8 cellular contexts compared by ENCODE assay signal in genomic region chr12:52884526-52885293, GRCh38. TPM values are rescaled to one million over a fixed set of nuclear protein-coding genes. Genes with fewer than 3 reads are reported as not detected.
A peak's percentile ranks its signal among the peaks of the same experiment; 100 is the strongest.
DNase-seq lines count a peak whose midpoint lies in the region; ATAC-seq and TF ChIP-seq lines count a peak whose summit lies in the region.

No MANE protein-coding gene starts in this region.

- H2BK20ac ChIP-seq in IMR-90 (ENCODE audit: low read depth, low read length): peak overlapping the region; percentile 5; the same call in 1 of the 2 replicates

- no peaks in the 10 kb centered on the region for H3K9me3 Mint-ChIP-seq in type B pancreatic cell

- H3K36me3 ChIP-seq in IMR-90 (ENCODE audit: control insufficient read depth, insufficient read depth, low read length) (no peaks in the 10 kb centered on the region), ovary (no peaks in the 10 kb centered on the region)

- peak; percentile 97 for TF ChIP-seq CTCF in IMR-90 (conservative IDR thresholded peaks at IDR 0.05; ENCODE audit: low read depth, low read length)
- TF ChIP-seq CTCF in fibroblast of the aortic adventitia (IDR thresholded peaks at IDR 0.05; ENCODE audit: insufficient read depth, low read length): peak; percentile 80
- peak; percentile 46 to 84 (median 79) for TF ChIP-seq CTCF in ovary (IDR thresholded peaks at IDR 0.05)
- peak; percentile 99 for TF ChIP-seq CTCF in type B pancreatic cell (conservative IDR thresholded peaks at IDR 0.05)

- no peak overlapping the region for H3K4me2 ChIP-seq in IMR-90 (ENCODE audit: low read depth, low read length)

- H3K27ac ChIP-seq in IMR-90 (ENCODE audit: insufficient read depth, low read length) (no peak overlapping the region), ovary (no peak overlapping the region)

- no peaks in the 10 kb centered on the region for H3K9me3 ChIP-seq in IMR-90 (ENCODE audit: control insufficient read depth, insufficient read depth, low read length)
- H3K9me3 ChIP-seq in ovary: no peaks in the 10 kb centered on the region

- peak; percentile 64 for DNase-seq in COR-L47 (lab: John Stamatoyannopoulos, UW)
- DNase-seq in IMR-90: peak; percentile 36
- DNase-seq in RKO (ENCODE audit: low spot score): peak; percentile 63
- peak; percentile 63 for DNase-seq in activated T-helper 1 cell treated with Interleukin-2 at 50 U/mL for 16 hours (ENCODE audit: low read depth)
- peak; percentile 66 for DNase-seq in fibroblast of the aortic adventitia (ENCODE audit: low read depth)
- peak; percentile 47 to 82 (median 75) for DNase-seq in ovary
- peak; percentile 87 for DNase-seq in type B pancreatic cell (ENCODE audit: extremely low spot score, unreplicated experiment)

- H3K27me3 ChIP-seq in IMR-90 (ENCODE audit: control insufficient read depth, insufficient read depth, low read length) (no peaks in the 10 kb centered on the region), ovary (no peaks in the 10 kb centered on the region)

- no TSS peak for BruUV-seq in IMR-90 (replicated peaks; lab: Mats Ljungman, UMichigan)

- H3K9ac ChIP-seq in IMR-90 (ENCODE audit: low read depth, low read length): no peak overlapping the region

- H3K36me3 Mint-ChIP-seq in type B pancreatic cell: no peaks in the 10 kb centered on the region

- in situ Hi-C loops in IMR-90 (cut with MboI; ENCODE audit: low sequenced_read_pairs): loop anchor here (5.0 kb wide), 1 partner anchor 93 kb away; no protein-coding TSS in a partner anchor

- POLR2A ChIA-PET in IMR-90 (lab: Charles Lee; ENCODE audit: unreplicated experiment): interaction anchor here (1.7 kb wide), 1 partner anchor 95 kb away, joined by 4 read pairs; no protein-coding TSS in a partner anchor

- peak overlapping the region; percentile 71 for H2AFZ ChIP-seq in IMR-90 (replicated peaks; ENCODE audit: low read length, poor library complexity)

- peak overlapping the region; percentile 88 for H3K27ac Mint-ChIP-seq in type B pancreatic cell

- H2AK9ac ChIP-seq in IMR-90 (replicated peaks; ENCODE audit: low read depth, low read length, poor library complexity): no peak overlapping the region

- peaks cover 5% of the 10 kb centered on the region for H3K27me3 Mint-ChIP-seq in type B pancreatic cell

- H3K4me3 ChIP-seq in IMR-90 (ENCODE audit: insufficient read depth, low read depth, low read length) (no peak overlapping the region), fibroblast of the aortic adventitia (ENCODE audit: low read depth, low read length) (no peak overlapping the region), ovary (no peak overlapping the region)

- ATAC-seq in IMR-90 (ENCODE audit: low read depth) (peak; percentile 85), GM18519 (IDR thresholded peaks at IDR 0.05; ENCODE audit: low FRiP score, unreplicated experiment) (no peak)

- no CpG with 5 or more reads among the region's 13 CpGs for WGBS in IMR-90 (ENCODE audit: extremely low coverage in 2 of 2, insufficient read length in 1 of 2), 2 experiments
- WGBS in ovary, 3 donors: 22 to 32% (median 25%) methylated on average over 13 of the region's 13 CpGs

- H3K79me1 ChIP-seq in IMR-90 (ENCODE audit: low read depth in 1 of 2, low read length in 2 of 2): no peaks in the 10 kb centered on the region

- no peak overlapping the region for H3K14ac ChIP-seq in IMR-90 (replicated peaks; ENCODE audit: low read depth, low read length)

- peaks cover 12% of the 10 kb centered on the region for H3K4me1 Mint-ChIP-seq in type B pancreatic cell (ENCODE audit: unreplicated experiment)

- TF ChIP-seq RAD21 in IMR-90 (IDR thresholded peaks at IDR 0.05; ENCODE audit: low read length): peak; percentile 99

- no peak overlapping the region for H4K8ac ChIP-seq in IMR-90 (ENCODE audit: low read depth in 2 of 2, low read length in 2 of 2)

- TF ChIP-seq POLR2A in IMR-90 (IDR thresholded peaks at IDR 0.05; ENCODE audit: low read depth, low read length): peak; percentile 56
- no peak for TF ChIP-seq POLR2A in ovary (IDR thresholded peaks at IDR 0.05)

- H4K91ac ChIP-seq in IMR-90 (ENCODE audit: insufficient read depth, low read depth, low read length): no peak overlapping the region; the same call in 1 of the 2 replicates

- no peak overlapping the region for H3K4ac ChIP-seq in IMR-90 (ENCODE audit: low read depth, low read length)

- no peak overlapping the region for H3K56ac ChIP-seq in IMR-90 (ENCODE audit: extremely low read depth, insufficient read depth, low read length)

- H2BK5ac ChIP-seq in IMR-90 (ENCODE audit: low read depth, low read length, poor library complexity, severe bottlenecking): no peak overlapping the region

- intact Hi-C loops in IMR-90 (cut with micrococcal nuclease): loop anchor here (1.0 kb wide), 1 partner anchor 97 kb away; no protein-coding TSS in a partner anchor
- intact Hi-C loops in ovary (cut with DNase I): loop anchor here (2.0 to 5.0 kb wide), 3 partner anchors 93 to 727 kb away; no protein-coding TSS in a partner anchor

- no peak overlapping the region for H3K23ac ChIP-seq in IMR-90 (ENCODE audit: low read depth, low read length)

- dilution Hi-C loops in IMR-90 (cut with HindIII; ENCODE audit: low sequenced_read_pairs, unreplicated experiment): loop anchor here (25.0 kb wide), 1 partner anchor 103 kb away; no protein-coding TSS in a partner anchor

- H3K4me3 Mint-ChIP-seq in type B pancreatic cell: peak overlapping the region; percentile 58

- no peak overlapping the region for H2AK5ac ChIP-seq in IMR-90 (ENCODE audit: low read depth, low read length)

- H3K9me1 ChIP-seq in IMR-90 (ENCODE audit: insufficient read depth, low read length): no peaks in the 10 kb centered on the region

- no peak for TF ChIP-seq EP300 in ovary (IDR thresholded peaks at IDR 0.05)

- H4K5ac ChIP-seq in IMR-90 (ENCODE audit: low read depth, low read length): no peak overlapping the region

- H2BK120ac ChIP-seq in IMR-90 (ENCODE audit: low read depth, low read length): no peak overlapping the region

- CTCF ChIA-PET in IMR-90 (lab: Yijun Ruan, JAX): interaction anchor here (0.6 to 5.1 kb wide), 16 partner anchors 11 to 516 kb away, joined by 3 to 130 read pairs (median 4); no protein-coding TSS in a partner anchor

- no peak overlapping the region for H2BK15ac ChIP-seq in IMR-90 (ENCODE audit: low read depth, low read length)

- H3K4me1 ChIP-seq in IMR-90 (ENCODE audit: control insufficient read depth, insufficient read depth, low read length) (no peaks in the 10 kb centered on the region), ovary (ENCODE audit: insufficient read depth) (no peaks in the 10 kb centered on the region)

- no peaks in the 10 kb centered on the region for H4K20me1 ChIP-seq in IMR-90 (ENCODE audit: insufficient read depth, low read length)

- H3K18ac ChIP-seq in IMR-90 (ENCODE audit: low read depth, low read length): no peak overlapping the region

TF ChIP-seq in IMR-90, 13 proteins besides CTCF, POLR2A, EP300 and RAD21:
- TF ChIP-seq SMC3 (IDR thresholded peaks at IDR 0.05; ENCODE audit: low read depth, low read length) (peak; percentile 100), MAFK (IDR thresholded peaks at IDR 0.05; ENCODE audit: low read depth, low read length) (no peak)

RNA-seq across cellular contexts. Expression of gene KRT8, which starts 20.2 kb away (rescaled TPM):
- total RNA-seq in IMR-90 (2012; rRNA removed) (10.9 and 14.2 TPM in 2 replicates), fibroblast of the aortic adventitia (ENCODE audit: low replicate concordance) (5.4 and 15.4 TPM in 2 replicates), ovary (100 to 1,000 TPM in 1 of 7 donors, 10 to 100 TPM in 4, 1 to 10 TPM in 2; 2.7 to 663 (median 47.2) TPM), type B pancreatic cell (ENCODE audit: low replicate concordance) (768 and 2,227 TPM in 2 replicates)
- polyA plus RNA-seq in IMR-90 (2012; rRNA removed) (38.6 and 39.3 TPM in 2 replicates), ovary (10 to 100 TPM; 16.7 to 43.7 TPM)
- 30.9 and 49.3 TPM in 2 replicates for polyA plus RNA-seq in IMR-90 (2012; cell fraction: cytosol; rRNA removed)
- polyA plus RNA-seq in IMR-90 (2012; cell fraction: nucleus; rRNA removed; ENCODE audit: low replicate concordance): 26.9 and 31.3 TPM in 2 replicates

RNA-seq across cellular contexts. Expression of gene KRT78, which starts 35.9 kb away (rescaled TPM):
- total RNA-seq in IMR-90 (2012; rRNA removed) (not detected in 2 replicates), fibroblast of the aortic adventitia (ENCODE audit: low replicate concordance) (not detected in 2 replicates), ovary (under 1 TPM in 1 of 7 donors, not detected in 6; 0.46 TPM), type B pancreatic cell (ENCODE audit: low replicate concordance) (14.7 and 29.1 TPM in 2 replicates)
- polyA plus RNA-seq in IMR-90 (2012; rRNA removed) (not detected in 2 replicates), ovary (not detected)
- polyA plus RNA-seq in IMR-90 (2012; cell fraction: cytosol; rRNA removed): not detected in 2 replicates
- polyA plus RNA-seq in IMR-90 (2012; cell fraction: nucleus; rRNA removed; ENCODE audit: low replicate concordance): not detected in 2 replicates

RNA-seq across cellular contexts. Expression of gene KRT79, which starts 50.6 kb away (rescaled TPM):
- under 0.01 TPM in 1 of 2 replicates, not detected in the other for total RNA-seq in IMR-90 (2012; rRNA removed)
- polyA plus RNA-seq in IMR-90 (2012; rRNA removed): 0.09 and 0.24 TPM in 2 replicates
- polyA plus RNA-seq in IMR-90 (2012; cell fraction: cytosol; rRNA removed): 0.08 TPM in 1 of 2 replicates, not detected in the other
- polyA plus RNA-seq in IMR-90 (2012; cell fraction: nucleus; rRNA removed; ENCODE audit: low replicate concordance): 1.1 and 1.3 TPM in 2 replicates
- total RNA-seq in fibroblast of the aortic adventitia (ENCODE audit: low replicate concordance): not detected in 2 replicates
- not detected for total RNA-seq in ovary
- not detected for polyA plus RNA-seq in ovary
- not detected in 2 replicates for total RNA-seq in type B pancreatic cell (ENCODE audit: low replicate concordance)

Comparison
In these comparisons a context has a peak if more than half of its experiments do, and no peak if none do; other contexts are left out.
1. DNase-seq: peak in every context shown above with its lines; median percentile 87 in type B pancreatic cell; 75 in ovary; 66 in fibroblast of the aortic adventitia; 64 in COR-L47; 63 in RKO; 63 in activated T-helper 1 cell treated with Interleukin-2 at 50 U/mL for 16 hours; 36 in IMR-90.
2. RNA of gene KRT78, which starts 35.9 kb away (total RNA-seq): 14.7 to 29.1 TPM in type B pancreatic cell; not detected in IMR-90, not detected in fibroblast of the aortic adventitia and 0.46 TPM in ovary; every median in the first group is over 10 times any median in the second.
3. Peak in every context shown above with its lines, with median percentiles within 50 percentile points of each other: CTCF ChIP-seq.